In the genomic region with DNA sequence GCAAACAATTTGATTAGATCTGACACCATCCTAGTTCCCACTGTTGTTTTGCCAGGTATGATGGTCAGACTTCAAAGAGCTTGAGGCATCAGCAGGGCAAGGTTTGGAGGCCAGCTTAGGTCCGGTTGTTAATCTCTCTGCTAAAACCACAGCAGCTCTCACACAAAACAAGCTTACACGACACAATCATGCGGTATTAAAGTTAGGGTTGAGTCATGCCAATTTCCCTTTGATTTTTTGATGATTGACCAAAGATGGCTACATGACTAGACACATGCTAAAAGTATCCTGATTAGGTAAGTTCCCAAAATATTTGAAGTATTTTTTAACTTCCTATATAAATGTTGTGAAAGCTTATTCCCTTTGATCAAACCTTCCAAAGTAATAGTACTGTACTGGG, we compare ENCODE assay signal across 11 cellular contexts.
A peak's percentile ranks its signal among the peaks of the same experiment; 100 is the strongest.
DNase-seq lines count a peak whose midpoint lies in the region; ATAC-seq and TF ChIP-seq lines count a peak whose summit lies in the region.
"Had no signal": no experiment of that assay in that cellular context is flagged by ENCODE, and none has a peak within 500 bp of the region (broad histone marks: within the 10 kb centered on the region; RNA-seq: fewer than 3 reads in every experiment).

No MANE protein-coding gene starts in this region.

- no peak overlapping the region for H2AFZ ChIP-seq in smooth muscle cell (ENCODE audit: low read depth)

- CTCF ChIA-PET in RWPE1 (lab: Yijun Ruan, JAX): interaction anchor here (0.6 to 0.7 kb wide), 2 partner anchors 14 to 163 kb away, joined by 3 read pairs; no protein-coding TSS in a partner anchor

- H3K4me2 ChIP-seq in smooth muscle cell: peak overlapping the region; percentile 45

- 22% methylated on average over 3 of the region's 3 CpGs for WGBS in smooth muscle cell (ENCODE audit: low lambda C conversion rate)

- H3K27ac ChIP-seq in RWPE1 (no peak overlapping the region), smooth muscle cell (ENCODE audit: low read depth) (peak overlapping the region; percentile 73)

- DNase-seq in H4 (ENCODE audit: low spot score) (peak; percentile 79), RWPE1 (ENCODE audit: low spot score) (peak; percentile 43), fibroblast of gingiva (ENCODE audit: low read depth) (peak; percentile 2), smooth muscle cell (lab: John Stamatoyannopoulos, UW; ENCODE audit: unreplicated experiment) (no peak), iPS-NIHi11 (ENCODE audit: low spot score) (no peak), occipital lobe (lab: John Stamatoyannopoulos, UW) (no peak)
- DNase-seq: activated B cell treated with CpG ODN at 0.5 μM for 24 hours; activated T-cell treated with anti-CD3 and anti-CD28 coated beads, Interleukin-2, amount 50 U/mL, for 4 hours; NCI-H2227 treated with DMSO at 0.1 percent for 48 hours had no signal

- POLR2A ChIA-PET in RWPE1 (lab: Yijun Ruan, JAX; ENCODE audit: low non-redundant PET): no interaction called here

- no peaks in the 10 kb centered on the region for H3K27me3 ChIP-seq in smooth muscle cell (ENCODE audit: low read depth)

- H3K36me3 ChIP-seq in smooth muscle cell (ENCODE audit: low read depth): no peaks in the 10 kb centered on the region

- TF ChIP-seq CTCF in RWPE1 (conservative IDR thresholded peaks at IDR 0.05; ENCODE audit: low read depth) (no peak), smooth muscle cell (IDR thresholded peaks at IDR 0.05; ENCODE audit: borderline replicate concordance, insufficient read depth, poor library complexity, severe bottlenecking) (no peak)

- no peak for ATAC-seq in GM18868 (IDR thresholded peaks at IDR 0.05; ENCODE audit: unreplicated experiment)
- ATAC-seq: activated T-cell treated with anti-CD3 and anti-CD28 coated beads, Interleukin-2, amount 50 U/mL, for 4 hours had no signal

- H4K20me1 ChIP-seq in smooth muscle cell (ENCODE audit: low read depth): no peaks in the 10 kb centered on the region

- no peaks in the 10 kb centered on the region for H3K79me2 ChIP-seq in smooth muscle cell (ENCODE audit: low read depth)

- no peak overlapping the region for H3K4me3 ChIP-seq in smooth muscle cell
- H3K4me3 ChIP-seq: lung had no signal

- peaks cover 34% of the 10 kb centered on the region for H3K4me1 ChIP-seq in smooth muscle cell (ENCODE audit: low read depth)

- no peaks in the 10 kb centered on the region for H3K9me3 ChIP-seq in smooth muscle cell (replicated peaks; ENCODE audit: low read depth)

- no peaks in the 10 kb centered on the region for H3F3A ChIP-seq in smooth muscle cell (ENCODE audit: low read depth)

- H3K9ac ChIP-seq in smooth muscle cell (ENCODE audit: low read depth): no peak overlapping the region

Comparison
In these comparisons a context has a peak if more than half of its experiments do, and no peak if none do; other contexts are left out.
1. DNase-seq: peak in H4 (single experiment), RWPE1 (single experiment) and fibroblast of gingiva (single experiment); none in smooth muscle cell (single experiment), iPS-NIHi11 (single experiment) and occipital lobe (single experiment).